In genomic region chr6:37432916-37433656, GRCh38 we compare ENCODE assay signal across 8 cellular contexts. TPM values are rescaled to one million over a fixed set of nuclear protein-coding genes. Genes with fewer than 3 reads are reported as not detected.
DNase-seq lines count a peak whose midpoint lies in the region; ATAC-seq, FAIRE-seq and TF ChIP-seq lines count a peak whose summit lies in the region.

TSS of gene CMTR1 (plus strand) at chr6:37433221. CDS start at chr6:37435630, 2,409 bp downstream.

- no peak within 1 kb of the TSS for H3K4me3 ChIP-seq in KMS-11 (IDR thresholded peaks at IDR 0.05; ENCODE audit: insufficient read depth, low read depth, low read length)
- H3K4me3 ChIP-seq in esophagus muscularis mucosa: peak within 1 kb of the TSS; percentile 80 to 96 (median 92)
- H3K4me3 ChIP-seq in muscle layer of duodenum (ENCODE audit: low read depth in 1 of 2, low read length in 2 of 2): peak within 1 kb of the TSS; percentile 90 to 96

- peaks cover 21% of the 10 kb centered on the region; the same call in 1 of the 2 replicates for H3K79me2 ChIP-seq in KMS-11 (ENCODE audit: insufficient read depth, low read depth)

- WGBS in esophagus muscularis mucosa: 0% methylated on average over 26 of the region's 61 CpGs

- peak within 1 kb of the TSS; percentile 93 for H2AFZ ChIP-seq in KMS-11 (ENCODE audit: low read depth)

- H3K27me3 ChIP-seq in KMS-11 (ENCODE audit: insufficient read depth, low read depth) (no peaks in the 10 kb centered on the region), esophagus muscularis mucosa (no peaks in the 10 kb centered on the region), muscle layer of duodenum (ENCODE audit: low read depth, low read length) (no peaks in the 10 kb centered on the region)

- peak; percentile 79 for ATAC-seq in GM21786 (IDR thresholded peaks at IDR 0.05; ENCODE audit: unreplicated experiment)
- peak; percentile 94 to 95 for ATAC-seq in activated T-cell treated with anti-CD3 and anti-CD28 coated beads, Interleukin-2, amount 50 U/mL, for 72 hours (replicated peaks in 1 of 2)

- H3K9ac ChIP-seq in KMS-11: peak within 1 kb of the TSS; percentile 81

- peaks cover 14% of the 10 kb centered on the region in 2 donors for H3K36me3 Mint-ChIP-seq in activated T-cell treated with anti-CD3 and anti-CD28 coated beads, Interleukin-2, amount 50 U/mL, for 72 hours (ENCODE audit: insufficient read depth in 2 of 2)

- H3K27me3 Mint-ChIP-seq in activated T-cell treated with anti-CD3 and anti-CD28 coated beads, Interleukin-2, amount 50 U/mL, for 72 hours (ENCODE audit: low read depth): peaks cover 4% of the 10 kb centered on the region

- H3K36me3 ChIP-seq in KMS-11 (ENCODE audit: insufficient read depth) (no peaks in the 10 kb centered on the region), esophagus muscularis mucosa (peaks cover 23 to 27% (median 26%) of the 10 kb centered on the region in 4 donors), muscle layer of duodenum (ENCODE audit: control insufficient read depth in 1 of 2, insufficient read depth in 2 of 2, low read length in 2 of 2) (peaks cover 5 to 18% of the 10 kb centered on the region in 2 donors)

- peak within 1 kb of the TSS; percentile 80 for H3K27ac ChIP-seq in KMS-11
- H3K27ac ChIP-seq in esophagus muscularis mucosa (replicated peaks in 1 of 4): peak within 1 kb of the TSS; percentile 90 to 94 (median 92)
- H3K27ac ChIP-seq in muscle layer of duodenum (ENCODE audit: low read length): peak within 1 kb of the TSS; percentile 86

- no peaks in the 10 kb centered on the region for H4K20me1 ChIP-seq in KMS-11 (ENCODE audit: insufficient read depth)

- DNase-seq in DMS79 treated with DMSO at 0.1 percent for 48 hours (lab: John Stamatoyannopoulos, UW) (peak; percentile 85), RCC 7860 (ENCODE audit: low spot score) (peak; percentile 76), esophagus muscularis mucosa (ENCODE audit: extremely low spot score) (peak; percentile 98)
- DNase-seq in activated T-cell treated with anti-CD3 and anti-CD28 coated beads, Interleukin-2, amount 50 U/mL, for 72 hours: peak; percentile 97 to 98
- peak; percentile 94 to 96 for DNase-seq in stimulated activated CD8-positive, alpha-beta memory T cell treated with anti-CD3 and anti-CD28 coated beads, Interleukin-7, amount 100 ng/mL, for 4 hours (ENCODE audit: low read depth in 2 of 2)

- H3K4me1 ChIP-seq in KMS-11 (ENCODE audit: low read depth, poor library complexity, severe bottlenecking) (peaks cover 29% of the 10 kb centered on the region), esophagus muscularis mucosa (peaks cover 15 to 35% (median 21%) of the 10 kb centered on the region in 4 donors), muscle layer of duodenum (ENCODE audit: control insufficient read depth in 1 of 2, insufficient read depth in 2 of 2, low read length in 2 of 2) (peaks cover 11 to 12% of the 10 kb centered on the region in 2 donors)

- H3K4me2 ChIP-seq in KMS-11: peak within 1 kb of the TSS; percentile 87

- TF ChIP-seq EP300 in esophagus muscularis mucosa (IDR thresholded peaks at IDR 0.05): no peak

- peak within 1 kb of the TSS; percentile 99 for H3K27ac Mint-ChIP-seq in activated T-cell treated with anti-CD3 and anti-CD28 coated beads, Interleukin-2, amount 50 U/mL, for 72 hours

- H3K9me3 ChIP-seq in esophagus muscularis mucosa (no peaks in the 10 kb centered on the region), muscle layer of duodenum (ENCODE audit: control insufficient read depth in 1 of 2, low read length in 2 of 2) (no peaks in the 10 kb centered on the region)

- intact Hi-C loops in esophagus muscularis mucosa (cut with DNase I): no loop called here

- H3K4me1 Mint-ChIP-seq in activated T-cell treated with anti-CD3 and anti-CD28 coated beads, Interleukin-2, amount 50 U/mL, for 72 hours (ENCODE audit: low read depth): peaks cover 46% of the 10 kb centered on the region

- peak within 1 kb of the TSS; percentile 86 to 95 for H3K4me3 Mint-ChIP-seq in activated T-cell treated with anti-CD3 and anti-CD28 coated beads, Interleukin-2, amount 50 U/mL, for 72 hours

- TF ChIP-seq CTCF in KMS-11 (conservative IDR thresholded peaks at IDR 0.05; ENCODE audit: low read depth, low read length) (no peak), esophagus muscularis mucosa (IDR thresholded peaks at IDR 0.05) (peak in 1 of 3 experiments; percentile 21)

- peak; percentile 36 for TF ChIP-seq POLR2A in esophagus muscularis mucosa (IDR thresholded peaks at IDR 0.05; ENCODE audit: low read depth)

- no peaks in the 10 kb centered on the region for H3K9me3 Mint-ChIP-seq in activated T-cell treated with anti-CD3 and anti-CD28 coated beads, Interleukin-2, amount 50 U/mL, for 72 hours

- peak; percentile 10 for FAIRE-seq in RCC 7860 (lab: Jason Lieb, UNC)

RNA-seq across cellular contexts. Expression of gene CMTR1, which starts in this region (rescaled TPM):
- 10 to 100 TPM; 84.1 to 86.9 TPM for total RNA-seq in activated T-cell treated with anti-CD3 and anti-CD28 coated beads, Interleukin-2, amount 50 U/mL, for 72 hours
- 10 to 100 TPM; 32.3 to 44.5 (median 35.9) TPM for total RNA-seq in esophagus muscularis mucosa
